In genomic region chr4:173528378-173529321, GRCh38 we compare ENCODE assay signal across 10 cellular contexts. TPM values are rescaled to one million over a fixed set of nuclear protein-coding genes. Genes with fewer than 3 reads are reported as not detected.
DNase-seq lines count a peak whose midpoint lies in the region; ATAC-seq and TF ChIP-seq lines count a peak whose summit lies in the region.
"Had no signal": no experiment of that assay in that cellular context is flagged by ENCODE, and none has a peak within 500 bp of the region (broad histone marks: within the 10 kb centered on the region; RNA-seq: fewer than 3 reads in every experiment).

No MANE protein-coding gene starts in this region.

- TF ChIP-seq CTCF in activated B cell treated with CpG ODN at 0.5 μM for 24 hours (IDR thresholded peaks at IDR 0.05) (no peak), right atrium auricular region (IDR thresholded peaks at IDR 0.05) (no peak)

- H3K36me3 ChIP-seq in right atrium auricular region: peaks cover 9% of the 10 kb centered on the region

- peaks cover 0 to 9% of the 10 kb centered on the region in 2 donors for H3K4me1 ChIP-seq in right atrium auricular region

- H3K27ac Mint-ChIP-seq in activated B cell treated with CpG ODN at 0.5 μM for 24 hours: peak overlapping the region; percentile 56
- peak overlapping the region in 1 of 2 donors; percentile 92 for H3K27ac Mint-ChIP-seq in stimulated activated naive CD8-positive, alpha-beta T cell treated with anti-CD3 and anti-CD28 coated beads, Interleukin-15, amount 100 ng/mL, for 72 hours

- ATAC-seq in activated B cell treated with CpG ODN at 0.5 μM for 24 hours (ENCODE audit: low read depth) (no peak), GM18861 (IDR thresholded peaks at IDR 0.05; ENCODE audit: unreplicated experiment) (no peak), GM19328 (IDR thresholded peaks at IDR 0.05; ENCODE audit: unreplicated experiment) (no peak)
- ATAC-seq in stimulated activated naive CD8-positive, alpha-beta T cell treated with anti-CD3 and anti-CD28 coated beads, Interleukin-15, amount 100 ng/mL, for 72 hours: peak; percentile 16

- peaks cover 76% of the 10 kb centered on the region for H3K27me3 Mint-ChIP-seq in activated B cell treated with CpG ODN at 0.5 μM for 24 hours
- H3K27me3 Mint-ChIP-seq in stimulated activated naive CD8-positive, alpha-beta T cell treated with anti-CD3 and anti-CD28 coated beads, Interleukin-15, amount 100 ng/mL, for 72 hours: peaks cover 97% of the 10 kb centered on the region

- H3K27me3 ChIP-seq in right atrium auricular region: no peaks in the 10 kb centered on the region

- POLR2A ChIA-PET in activated B cell treated with CpG ODN at 0.5 μM for 24 hours (lab: Charles Lee): interaction anchor here (0.7 kb wide), 1 partner anchor 11 kb away, joined by 4 read pairs; no protein-coding TSS in a partner anchor

- H3K4me3 Mint-ChIP-seq in activated B cell treated with CpG ODN at 0.5 μM for 24 hours: no peak overlapping the region
- peak overlapping the region; percentile 57 to 60 for H3K4me3 Mint-ChIP-seq in stimulated activated naive CD8-positive, alpha-beta T cell treated with anti-CD3 and anti-CD28 coated beads, Interleukin-15, amount 100 ng/mL, for 72 hours

- H3K27ac ChIP-seq in right atrium auricular region: peak overlapping the region; percentile 94 to 97

- intact Hi-C loops in activated B cell treated with CpG ODN at 0.5 μM for 24 hours (cut with micrococcal nuclease): no loop called here

- H3K4me1 Mint-ChIP-seq in activated B cell treated with CpG ODN at 0.5 μM for 24 hours: peaks cover 9% of the 10 kb centered on the region
- H3K4me1 Mint-ChIP-seq in stimulated activated naive CD8-positive, alpha-beta T cell treated with anti-CD3 and anti-CD28 coated beads, Interleukin-15, amount 100 ng/mL, for 72 hours: peaks cover 54% of the 10 kb centered on the region

- no peaks in the 10 kb centered on the region for H3K9me3 ChIP-seq in right atrium auricular region

- DNase-seq in NCI-H2171 treated with DMSO at 0.1 percent for 48 hours (lab: John Stamatoyannopoulos, UW) (peak; percentile 39), NCI-H2171 (lab: John Stamatoyannopoulos, UW) (no peak), activated B cell treated with CpG ODN at 0.5 μM for 24 hours (no peak), right atrium auricular region (ENCODE audit: low spot score) (no peak), iPS-NIHi7 (ENCODE audit: extremely low spot score) (no peak)
- no peak for DNase-seq in stimulated activated naive CD8-positive, alpha-beta T cell treated with anti-CD3 and anti-CD28 coated beads, Interleukin-15, amount 100 ng/mL, for 72 hours
- DNase-seq: ACHN had no signal

- peaks cover 14% of the 10 kb centered on the region for H3K9me3 Mint-ChIP-seq in activated B cell treated with CpG ODN at 0.5 μM for 24 hours
- H3K9me3 Mint-ChIP-seq in stimulated activated naive CD8-positive, alpha-beta T cell treated with anti-CD3 and anti-CD28 coated beads, Interleukin-15, amount 100 ng/mL, for 72 hours: peaks cover 0 to 19% of the 10 kb centered on the region in 2 donors

- peak overlapping the region; percentile 56 to 76 for H3K4me3 ChIP-seq in right atrium auricular region

- CTCF ChIA-PET in activated B cell treated with CpG ODN at 0.5 μM for 24 hours (lab: Charles Lee): no interaction called here

- peaks cover 3% of the 10 kb centered on the region for H3K36me3 Mint-ChIP-seq in activated B cell treated with CpG ODN at 0.5 μM for 24 hours (ENCODE audit: low read depth)

RNA-seq across cellular contexts. Expression of gene HAND2, which starts 1.4 kb away (rescaled TPM):
- total RNA-seq in activated B cell treated with CpG ODN at 0.5 μM for 24 hours (not detected in 2 replicates), right atrium auricular region (100 to 1,000 TPM in 1 of 2 donors, 10 to 100 TPM in 1; 86.3 to 108 TPM)
- total RNA-seq: renal cortical epithelial cell had no signal

Comparison
In these comparisons a context has a peak if more than half of its experiments do, and no peak if none do; other contexts are left out.
1. RNA of gene HAND2, which starts 1.4 kb away (total RNA-seq): 86.3 to 108 TPM in right atrium auricular region; not detected in activated B cell treated with CpG ODN at 0.5 μM for 24 hours; every median in the first group is over 10 times any median in the second.